1 cellular context compared by ENCODE assay signal in the genomic region with DNA sequence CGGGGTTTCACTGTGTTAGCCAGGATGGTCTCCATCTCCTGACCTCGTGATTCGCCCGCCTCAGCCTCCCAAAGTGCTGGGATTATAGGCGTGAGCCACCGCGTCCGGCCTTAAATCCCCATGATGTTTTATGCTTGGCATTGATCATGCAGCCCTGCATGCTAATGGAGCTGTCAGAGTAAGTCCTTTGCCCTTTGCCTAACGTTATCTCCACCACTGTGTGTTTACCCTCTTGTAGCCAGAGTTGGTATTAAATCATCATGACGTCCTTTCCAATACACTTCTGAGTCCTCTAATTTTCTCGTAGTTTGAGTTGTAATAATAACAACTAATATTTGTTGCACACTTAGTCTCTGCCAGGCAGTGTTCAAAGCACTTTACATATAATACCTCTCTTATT.
TF ChIP-seq lines count a peak whose summit lies in the region.

No MANE protein-coding gene starts in this region.

TF ChIP-seq in HepG2, 621 proteins besides CTCF, POLR2A, EP300 and RAD21 (continued from another document):
- no peak for TF ChIP-seq TRAFD1 (CRISPR knock-in tag; IDR thresholded peaks at IDR 0.05; ENCODE audit: borderline replicate concordance)
- TF ChIP-seq KAT2B (IDR thresholded peaks at IDR 0.05; ENCODE audit: borderline replicate concordance, low read depth, low read length) = no peak
- no peak for TF ChIP-seq SIN3B (IDR thresholded peaks at IDR 0.05; ENCODE audit: low read length)
- no peak for TF ChIP-seq POLR2G (IDR thresholded peaks at IDR 0.05; ENCODE audit: low read depth, low read length)
- TF ChIP-seq ZNF772 (CRISPR knock-in tag; IDR thresholded peaks at IDR 0.05) = no peak
- no peak for TF ChIP-seq ZNF205 (CRISPR knock-in tag; IDR thresholded peaks at IDR 0.05)
- no peak for TF ChIP-seq NR1H2 (CRISPR knock-in tag; IDR thresholded peaks at IDR 0.05; ENCODE audit: borderline replicate concordance, low read depth)
- TF ChIP-seq ZFP36L1 (CRISPR knock-in tag; IDR thresholded peaks at IDR 0.05) = no peak
- TF ChIP-seq, protein P1, sequence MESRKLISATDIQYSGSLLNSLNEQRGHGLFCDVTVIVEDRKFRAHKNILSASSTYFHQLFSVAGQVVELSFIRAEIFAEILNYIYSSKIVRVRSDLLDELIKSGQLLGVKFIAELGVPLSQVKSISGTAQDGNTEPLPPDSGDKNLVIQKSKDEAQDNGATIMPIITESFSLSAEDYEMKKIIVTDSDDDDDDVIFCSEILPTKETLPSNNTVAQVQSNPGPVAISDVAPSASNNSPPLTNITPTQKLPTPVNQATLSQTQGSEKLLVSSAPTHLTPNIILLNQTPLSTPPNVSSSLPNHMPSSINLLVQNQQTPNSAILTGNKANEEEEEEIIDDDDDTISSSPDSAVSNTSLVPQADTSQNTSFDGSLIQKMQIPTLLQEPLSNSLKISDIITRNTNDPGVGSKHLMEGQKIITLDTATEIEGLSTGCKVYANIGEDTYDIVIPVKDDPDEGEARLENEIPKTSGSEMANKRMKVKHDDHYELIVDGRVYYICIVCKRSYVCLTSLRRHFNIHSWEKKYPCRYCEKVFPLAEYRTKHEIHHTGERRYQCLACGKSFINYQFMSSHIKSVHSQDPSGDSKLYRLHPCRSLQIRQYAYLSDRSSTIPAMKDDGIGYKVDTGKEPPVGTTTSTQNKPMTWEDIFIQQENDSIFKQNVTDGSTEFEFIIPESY (CRISPR knock-in tag; IDR thresholded peaks at IDR 0.05) = no peak
